In genomic region chr2:24203029-24203786, GRCh38 we compare ENCODE assay signal across 23 cellular contexts. TPM values are rescaled to one million over a fixed set of nuclear protein-coding genes. Genes with fewer than 3 reads are reported as not detected.
DNase-seq lines count a peak whose midpoint lies in the region; ATAC-seq, FAIRE-seq and TF ChIP-seq lines count a peak whose summit lies in the region.
"Had no signal": no experiment of that assay in that cellular context is flagged by ENCODE, and none has a peak within 500 bp of the region (broad histone marks: within the 10 kb centered on the region; RNA-seq: fewer than 3 reads in every experiment).

No MANE protein-coding gene starts in this region.

- H3K4me1 ChIP-seq in liver (ENCODE audit: control insufficient read depth in 4 of 4, insufficient read depth in 4 of 4, low read length in 3 of 4): no peaks in the 10 kb centered on the region
- no peaks in the 10 kb centered on the region for H3K4me1 ChIP-seq in right lobe of liver
- no peaks in the 10 kb centered on the region for H3K4me1 ChIP-seq in K562 (replicated peaks in 1 of 2; ENCODE audit: control insufficient read depth in 2 of 2, insufficient read depth in 2 of 2, low read length in 2 of 2)
- H3K4me1 ChIP-seq in stomach smooth muscle (ENCODE audit: control insufficient read depth, insufficient read depth, low read length): no peaks in the 10 kb centered on the region
- H3K4me1 ChIP-seq: Peyer's patch had no signal

- H3K27ac ChIP-seq in liver (ENCODE audit: low read depth in 1 of 2, low read length in 2 of 2): no peak overlapping the region
- H3K27ac ChIP-seq in right lobe of liver: no peak overlapping the region
- no peak overlapping the region for H3K27ac ChIP-seq in K562 (ENCODE audit: extremely low read depth, low read depth, low read length)
- H3K27ac ChIP-seq in stomach smooth muscle (ENCODE audit: low read length): peak overlapping the region; percentile 1
- H3K27ac ChIP-seq: Peyer's patch, SK-N-MC had no signal

- WGBS in liver: 87% methylated on average over 19 of the region's 19 CpGs
- WGBS in right lobe of liver (ENCODE audit: insufficient coverage, low coverage, low lambda C conversion rate, missing lambda C conversion rate): 84% methylated on average over 14 of the region's 19 CpGs
- 57% methylated on average over 19 of the region's 19 CpGs for WGBS in K562 (ENCODE audit: insufficient coverage, low coverage, missing lambda C conversion rate)

- H4K20me1 ChIP-seq in K562 (replicated peaks; ENCODE audit: control insufficient read depth, insufficient read depth, low read length): no peaks in the 10 kb centered on the region

- CTCF ChIA-PET in K562 (lab: Yijun Ruan, JAX; ENCODE audit: low intra/inter-chr PET ratio): no interaction called here

- H3K27me3 ChIP-seq in liver (ENCODE audit: control insufficient read depth in 4 of 4, insufficient read depth in 4 of 4, low read length in 3 of 4): no peaks in the 10 kb centered on the region
- H3K27me3 ChIP-seq in right lobe of liver: no peaks in the 10 kb centered on the region
- peaks cover 16 to 29% of the 10 kb centered on the region in 2 experiments; a peak in 4 of 5 replicates for H3K27me3 ChIP-seq in K562 (ENCODE audit: control insufficient read depth in 2 of 2, insufficient read depth in 2 of 2, low read length in 2 of 2)
- H3K27me3 ChIP-seq in stomach smooth muscle (ENCODE audit: control insufficient read depth in 1 of 2, insufficient read depth in 2 of 2, low read length in 2 of 2): no peaks in the 10 kb centered on the region
- H3K27me3 ChIP-seq: Peyer's patch had no signal

- no TSS peak for BruUV-seq in K562 (replicated peaks; lab: Mats Ljungman, UMichigan)

- intact Hi-C loops in right lobe of liver (cut with DNase I) (no loop called here), K562 (cut with micrococcal nuclease) (no loop called here)

- TF ChIP-seq EP300 in K562 (IDR thresholded peaks at IDR 0.05; ENCODE audit: low read length): no peak

- FAIRE-seq in K562 (lab: Jason Lieb, UNC): no peak
- FAIRE-seq: GM12891 had no signal

- no peak overlapping the region for H3K4me2 ChIP-seq in K562 (ENCODE audit: insufficient read depth, low read length)

- H3K79me2 ChIP-seq in K562 (ENCODE audit: control insufficient read depth, insufficient read depth, low read length): no peaks in the 10 kb centered on the region

- in situ Hi-C loops in K562 (cut with MboI) (no loop called here), GM13977 (cut with MboI; ENCODE audit: low pct_unique_long_range_greater_than_20kb, low sequenced_read_pairs, unreplicated experiment) (no loop called here)

- H3K9ac ChIP-seq in liver (ENCODE audit: low read depth in 1 of 2, low read length in 2 of 2) (no peak overlapping the region), K562 (ENCODE audit: insufficient read depth in 1 of 2, low read depth in 2 of 2, low read length in 2 of 2) (no peak overlapping the region), stomach smooth muscle (ENCODE audit: low read length in 2 of 2) (no peak overlapping the region)

- H3K36me3 ChIP-seq in liver (ENCODE audit: control insufficient read depth in 4 of 4, insufficient read depth in 3 of 4, low read depth in 1 of 4, low read length in 3 of 4): peaks cover 11 to 42% (median 26%) of the 10 kb centered on the region in 4 donors
- H3K36me3 ChIP-seq in right lobe of liver: peaks cover 0 to 30% (median 3%) of the 10 kb centered on the region in 4 donors
- no peaks in the 10 kb centered on the region for H3K36me3 ChIP-seq in K562 (ENCODE audit: control insufficient read depth, insufficient read depth, low read length)
- H3K36me3 ChIP-seq in stomach smooth muscle (ENCODE audit: control insufficient read depth in 2 of 2, insufficient read depth in 2 of 2, low read length in 2 of 2): peaks cover 26 to 37% of the 10 kb centered on the region in 2 donors

- no peak overlapping the region for H2AFZ ChIP-seq in K562 (ENCODE audit: low read depth, low read length)

- no peak for TF ChIP-seq RAD21 in liver (IDR thresholded peaks at IDR 0.05)
- TF ChIP-seq RAD21 in K562 (CRISPR knock-in tag; conservative IDR thresholded peaks at IDR 0.05 in 1 of 2, IDR thresholded peaks at IDR 0.05 in 1 of 2): no peak

- H3K9me3 ChIP-seq in liver (ENCODE audit: control insufficient read depth in 4 of 4, low read length in 3 of 4) (no peaks in the 10 kb centered on the region), right lobe of liver (no peaks in the 10 kb centered on the region), K562 (replicated peaks; ENCODE audit: control insufficient read depth, insufficient read depth, low read depth, low read length) (no peaks in the 10 kb centered on the region), stomach smooth muscle (ENCODE audit: control insufficient read depth in 2 of 2, low read length in 2 of 2) (no peaks in the 10 kb centered on the region)
- H3K9me3 ChIP-seq: Peyer's patch had no signal

- ATAC-seq in right lobe of liver (no peak), K562 (peak; percentile 81)
- ATAC-seq: Right ventricle myocardium inferior had no signal

- no peak for DNase-seq in right lobe of liver
- DNase-seq in K562 (ENCODE audit: extremely low read depth in 1 of 4, low spot score in 3 of 4): peak in 1 of 4 experiments; percentile 13
- DNase-seq in iPS-NIHi7 (ENCODE audit: extremely low spot score): peak; percentile 18
- no peak for DNase-seq in kidney glomerular epithelial cell (lab: John Stamatoyannopoulos, UW)
- DNase-seq in GM13977 (ENCODE audit: low spot score): no peak
- no peak for DNase-seq in activated T-cell treated with anti-CD3 and anti-CD28 coated beads for 4 hours
- DNase-seq: 8988T, C1 segment of cervical spinal cord, DND-41, GDM1, GOT3, HFFc6, Karpas-422, MM.1S, NCI-H1092 treated with DMSO at 0.1 percent for 48 hours, NCI-H1694 treated with DMSO at 0.1 percent for 48 hours, NCI-H774, Peyer's patch had no signal

- H3K4me3 ChIP-seq in liver (ENCODE audit: low read depth in 1 of 3, low read length in 3 of 3): no peak overlapping the region
- no peak overlapping the region for H3K4me3 ChIP-seq in right lobe of liver
- no peak overlapping the region for H3K4me3 ChIP-seq in K562
- no peak overlapping the region for H3K4me3 ChIP-seq in stomach smooth muscle (ENCODE audit: low read length in 2 of 2)
- H3K4me3 ChIP-seq: Peyer's patch, SK-N-MC had no signal

- TF ChIP-seq POLR2A in right lobe of liver (IDR thresholded peaks at IDR 0.05): no peak
- no peak for TF ChIP-seq POLR2A in K562 (conservative IDR thresholded peaks at IDR 0.05)

- H3K9me1 ChIP-seq in K562 (ENCODE audit: control insufficient read depth, insufficient read depth, low read length): no peaks in the 10 kb centered on the region

- POLR2A ChIA-PET in K562 (lab: Yijun Ruan, JAX): interaction anchor here (0.5 to 1.4 kb wide), 2 partner anchors 20 to 188 kb away, joined by 3 to 4 read pairs; no protein-coding TSS in a partner anchor

- TF ChIP-seq CTCF in liver (IDR thresholded peaks at IDR 0.05; ENCODE audit: low read depth, low read length, missing input control) (no peak), right lobe of liver (IDR thresholded peaks at IDR 0.05) (no peak), K562 (IDR thresholded peaks at IDR 0.05 in 2 of 3, conservative IDR thresholded peaks at IDR 0.05 in 1 of 3; ENCODE audit: insufficient read depth in 2 of 3, low read depth in 1 of 3, low read length in 3 of 3) (peak in 1 of 3 experiments; percentile 55; a peak in 2 of 6 replicates), GM13977 (IDR thresholded peaks at IDR 0.05; ENCODE audit: extremely low read depth, insufficient read depth, missing control alignments) (no peak)

TF ChIP-seq in liver, 16 proteins besides CTCF, POLR2A, EP300 and RAD21 (continues in another document):
- TF ChIP-seq SP1 (IDR thresholded peaks at IDR 0.05) (no peak), NR2F2 (IDR thresholded peaks at IDR 0.05) (peak; percentile 41)

TF ChIP-seq in K562, 482 proteins besides CTCF, POLR2A, EP300 and RAD21 (continues in another document):
- TF ChIP-seq CGGBP1 (CRISPR knock-in tag; IDR thresholded peaks at IDR 0.05) (no peak), TEAD4 (IDR thresholded peaks at IDR 0.05; ENCODE audit: low read length) (no peak), TEAD4 (CRISPR knock-in tag; IDR thresholded peaks at IDR 0.05; ENCODE audit: borderline replicate concordance) (no peak), HEY1 (CRISPR knock-in tag; IDR thresholded peaks at IDR 0.05; ENCODE audit: borderline replicate concordance) (no peak)

RNA-seq across cellular contexts. Expression of gene FAM228A, which starts 28.4 kb away (rescaled TPM):
- total RNA-seq in liver (under 1 TPM; 0.05 to 0.17 TPM), right lobe of liver (under 1 TPM in 3 of 6 experiments, not detected in 3; 0.12 to 0.22 (median 0.18) TPM), K562 (2014; rRNA removed) (not detected in 2 replicates), K562 (2014; rRNA removed; fragmentation: Illumina TruSeq; extraction: Trizol) (not detected in 2 replicates), K562 (2015; rRNA removed; fragmentation: Illumina TruSeq; extraction: Trizol) (not detected in 2 replicates), K562 (2021) (not detected in 2 replicates)
- polyA plus RNA-seq in liver (under 1 TPM; 0.19 to 0.32 TPM), K562 (2011; rRNA removed) (not detected in 2 replicates), K562 (2014; fragmentation: Illumina TruSeq; extraction: Trizol) (not detected in 2 replicates), K562 (2014; fragmentation: Nextera tagmentation; extraction: Ambion mirVana) (not detected), K562 (2014; rRNA removed) (not detected in 2 replicates)
- not detected in 2 replicates for total RNA-seq in K562 (2011; cell fraction: chromatin; rRNA removed; ENCODE audit: low replicate concordance)
- not detected in 2 replicates for total RNA-seq in K562 (2011; cell fraction: nucleolus; rRNA removed)
- 0.31 TPM in 1 of 2 replicates, not detected in the other for total RNA-seq in K562 (2011; cell fraction: nucleoplasm; rRNA removed)
- polyA plus RNA-seq in K562 (2011; cell fraction: cytosol; rRNA removed): not detected in 2 replicates
- not detected in 2 replicates for polyA plus RNA-seq in K562 (2011; cell fraction: nucleus; rRNA removed)
- polyA plus RNA-seq in K562 (2012): 0.07 TPM in 1 of 2 replicates, not detected in the other
- not detected in 2 replicates for polyA minus RNA-seq in K562 (2011; rRNA and poly(A)+ RNA removed)
- polyA minus RNA-seq in K562 (2011; cell fraction: cytosol; rRNA and poly(A)+ RNA removed): not detected in 2 replicates
- polyA minus RNA-seq in K562 (2011; cell fraction: nucleus; rRNA and poly(A)+ RNA removed): not detected in 2 replicates
- total RNA-seq: HFFc6 had no signal
